ENCODE assay signal across 27 cellular contexts in genomic region chr6:28111964-28112363, GRCh38.
"Had no signal": no experiment of that assay in that cellular context is flagged by ENCODE, and none has a peak within 500 bp of the region (broad histone marks: within the 10 kb centered on the region; RNA-seq: fewer than 3 reads in every experiment).

No MANE protein-coding gene starts in this region.

- H3K36me3 ChIP-seq: upper lobe of right lung, uterus had no signal

- H3K9me3 ChIP-seq: stomach, suprapubic skin, testis, thoracic aorta, thyroid gland, tibial artery, tibial nerve, transverse colon, upper lobe of left lung, upper lobe of right lung, uterus, vagina had no signal

- DNase-seq: stimulated activated CD4-positive, alpha-beta T cell treated with anti-CD3 and anti-CD28 coated beads, Interleukin-2, amount 100 ng/mL, for 48 hours; stimulated activated CD4-positive, alpha-beta T cell treated with anti-CD3 and anti-CD28 coated beads, Interleukin-4, amount 100 ng/mL, for 1 hour; stimulated activated CD4-positive, alpha-beta T cell treated with anti-CD3 and anti-CD28 coated beads, Interleukin-4, amount 100 ng/mL, for 24 hours; stimulated activated CD4-positive, alpha-beta T cell treated with anti-CD3 and anti-CD28 coated beads, Interleukin-4, amount 100 ng/mL, for 4 hours; stimulated activated CD8-positive, alpha-beta memory T cell treated with anti-CD3 and anti-CD28 coated beads, Interleukin-4, amount 100 ng/mL, for 48 hours; stimulated activated naive B cell treated with anti-CD40 and anti-IgM and Interleukin-4, amounts not matched to agents 10 μg/mL and 1 μg/mL and 100 μg/mL, for 72 hours; stimulated activated naive CD4-positive, alpha-beta T cell; stimulated activated naive CD4-positive, alpha-beta T cell treated with Interleukin-2 at 50 U/mL for 16 hours; stimulated activated naive CD8-positive, alpha-beta T cell treated with anti-CD3 and anti-CD28 coated beads, Interleukin-15, amount 100 ng/mL, for 72 hours; stimulated activated naive CD8-positive, alpha-beta T cell treated with anti-CD3 and anti-CD28 coated beads, Interleukin-15, Interleukin-2, amounts not matched to agents 100 U/mL and 50 U/mL, for 24 hours; stomach; substantia nigra; testis; thyroid gland; tibial artery; transverse colon; trophoblast cell; upper lobe of left lung; upper lobe of right lung; uterus had no signal

- H3K27ac ChIP-seq: stomach, suprapubic skin, testis, thoracic aorta, thyroid gland, tibial artery, tibial nerve, transverse colon, upper lobe of left lung, upper lobe of right lung, uterus, vagina had no signal

- ATAC-seq: stimulated activated effector memory CD8-positive, alpha-beta T cell treated with anti-CD3 and anti-CD28 coated beads, Interleukin-12 subunit alpha, Interleukin-12 subunit beta, amount 100 ng/mL, for 72 hours; stimulated activated memory B cell treated with anti-CD40 and anti-IgM and Interleukin-4, amounts not matched to agents 10 μg/mL and 1 μg/mL and 100 μg/mL, for 72 hours; stimulated activated naive B cell treated with anti-CD40 and anti-IgM and Interleukin-4, amounts not matched to agents 10 μg/mL and 1 μg/mL and 100 μg/mL, for 72 hours; stimulated activated naive CD8-positive, alpha-beta T cell treated with anti-CD3 and anti-CD28 coated beads, Interleukin-15, amount 100 ng/mL, for 72 hours; stimulated activated naive CD8-positive, alpha-beta T cell treated with anti-CD3 and anti-CD28 coated beads, Interleukin-15, Interleukin-2, amounts not matched to agents 100 U/mL and 50 U/mL, for 24 hours; upper lobe of right lung had no signal

- H3K27me3 ChIP-seq: stomach, testis, thyroid gland, transverse colon, upper lobe of left lung, upper lobe of right lung, uterus, vagina had no signal

- H3K4me1 ChIP-seq: stomach, suprapubic skin, testis, thyroid gland, tibial artery, tibial nerve, transverse colon, upper lobe of left lung, upper lobe of right lung, uterus, vagina had no signal

- FAIRE-seq: urothelium cell line had no signal

- H3K4me3 ChIP-seq: stomach, suprapubic skin, testis, thoracic aorta, thyroid gland, tibial artery, tibial nerve, transverse colon, upper lobe of left lung, upper lobe of right lung, uterus, vagina had no signal
